ENCODE assay signal across 8 cellular contexts in the genomic region with DNA sequence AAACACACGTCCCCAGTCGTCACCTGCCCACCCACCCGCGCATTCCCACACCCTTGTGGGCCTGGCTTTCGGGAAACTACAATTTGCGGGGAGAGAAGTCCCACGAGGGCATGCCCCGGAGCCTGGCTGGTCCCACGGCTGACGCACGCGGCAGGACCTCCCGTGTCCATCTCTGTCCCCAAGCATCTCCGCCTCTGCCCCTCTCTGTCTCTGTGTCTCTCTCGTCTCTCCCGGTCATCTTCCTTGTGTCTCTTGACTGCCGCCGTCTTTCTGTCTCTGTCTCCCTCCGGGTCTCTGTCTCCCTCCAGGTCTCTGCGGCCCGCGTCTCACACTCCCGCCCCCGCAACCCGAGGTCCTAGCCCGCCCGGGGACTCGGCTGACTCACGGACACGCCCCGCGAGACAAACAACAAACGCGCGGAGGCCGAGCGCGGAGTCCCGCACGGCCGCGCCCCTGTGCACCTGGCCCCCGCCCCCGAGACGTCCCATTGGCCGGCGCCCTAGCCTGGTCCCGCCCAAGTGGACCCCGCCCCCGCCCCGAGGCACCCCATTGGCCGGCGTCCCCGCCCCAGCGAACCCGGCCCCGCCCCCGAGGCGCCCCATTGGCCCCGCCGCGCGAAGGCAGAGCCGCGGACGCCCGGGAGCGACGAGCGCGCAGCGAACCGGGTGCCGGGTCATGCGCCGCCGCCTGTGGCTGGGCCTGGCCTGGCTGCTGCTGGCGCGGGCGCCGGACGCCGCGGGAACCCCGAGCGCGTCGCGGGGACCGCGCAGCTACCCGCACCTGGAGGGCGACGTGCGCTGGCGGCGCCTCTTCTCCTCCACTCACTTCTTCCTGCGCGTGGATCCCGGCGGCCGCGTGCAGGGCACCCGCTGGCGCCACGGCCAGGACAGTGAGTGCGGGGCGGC. TPM values are rescaled to one million over a fixed set of nuclear protein-coding genes. Genes with fewer than 3 reads are reported as not detected.
DNase-seq lines count a peak whose midpoint lies in the region; ATAC-seq and TF ChIP-seq lines count a peak whose summit lies in the region.

FGF22 (plus strand) TSS at position 629 of the 905 bp plus-strand sequence; CDS start at position 676, 47 bp downstream.

- H3K9ac ChIP-seq in subcutaneous abdominal adipose tissue (ENCODE audit: low read length in 5 of 5), result peak within 1 kb of the TSS in 1 of 5 donors; percentile 59

- no peak within 1 kb of the TSS for H3K27ac ChIP-seq in subcutaneous abdominal adipose tissue (ENCODE audit: low read depth, low read length)

- peaks cover 0 to 15% (median 10%) of the 10 kb centered on the region in 5 donors for H3K4me1 ChIP-seq in subcutaneous abdominal adipose tissue (ENCODE audit: control insufficient read depth in 5 of 5, insufficient read depth in 5 of 5, low read length in 5 of 5)

- DNase-seq in Ammon's horn (ENCODE audit: low spot score), result peak; percentile 91
- peak; percentile 60 to 66 for DNase-seq in Kasumi-1 (lab: John Stamatoyannopoulos, UW)
- DNase-seq in SKM-1 (lab: John Stamatoyannopoulos, UW; ENCODE audit: unreplicated experiment), result peak; percentile 46
- peak; percentile 95 for DNase-seq in activated naive CD4-positive, alpha-beta T cell treated with anti-CD3 and anti-CD28 coated beads, Interleukin-2, amount 50 U/mL, for 16 hours
- peak; percentile 92 for DNase-seq in glomerular visceral epithelial cell (ENCODE audit: extremely low spot score)
- DNase-seq in omental fat pad (ENCODE audit: low spot score), result peak; percentile 82

- ATAC-seq in GM19463 (IDR thresholded peaks at IDR 0.05; ENCODE audit: unreplicated experiment) (peak; percentile 63), omental fat pad (ENCODE audit: low FRiP score) (peak; percentile 91)

- TF ChIP-seq CTCF in omental fat pad (IDR thresholded peaks at IDR 0.05), result no peak

- no peaks in the 10 kb centered on the region for H3K9me3 ChIP-seq in subcutaneous abdominal adipose tissue (ENCODE audit: control insufficient read depth in 5 of 5, low read length in 5 of 5)

- peak within 1 kb of the TSS; percentile 22 to 69 (median 55) for H3K4me3 ChIP-seq in subcutaneous abdominal adipose tissue (ENCODE audit: low read depth in 1 of 5, low read length in 5 of 5)

- peaks cover 0 to 2% (median 0%) of the 10 kb centered on the region in 5 donors for H3K36me3 ChIP-seq in subcutaneous abdominal adipose tissue (ENCODE audit: control insufficient read depth in 5 of 5, insufficient read depth in 5 of 5, low read length in 5 of 5)

- no peaks in the 10 kb centered on the region for H3K27me3 ChIP-seq in subcutaneous abdominal adipose tissue (ENCODE audit: control insufficient read depth in 5 of 5, insufficient read depth in 4 of 5, low read length in 5 of 5)

RNA-seq across cellular contexts. Expression of gene FGF22, which starts in this region (rescaled TPM):
- under 1 TPM in 1 of 4 donors, not detected in 3; 0.38 TPM for total RNA-seq in omental fat pad

Comparison
In these comparisons a context has a peak if more than half of its experiments do, and no peak if none do; other contexts are left out.
1. Peak in DNase-seq and ATAC-seq in omental fat pad; RNA of the gene not detected or under 1 TPM.